Comparison of ENCODE assay signal across 19 cellular contexts in genomic region chr21:26368591-26368990, GRCh38.
"Had no signal": no experiment of that assay in that cellular context is flagged by ENCODE, and none has a peak within 500 bp of the region (broad histone marks: within the 10 kb centered on the region; RNA-seq: fewer than 3 reads in every experiment).

No MANE protein-coding gene starts in this region.

- H3K36me3 ChIP-seq: heart left ventricle, pancreas, prostate gland, right lobe of liver, thoracic aorta, transverse colon had no signal

- H3K27ac ChIP-seq: heart left ventricle, pancreas, prostate gland, right lobe of liver, thoracic aorta, transverse colon had no signal

- H3K27me3 Mint-ChIP-seq: dendritic cell treated with granulocyte-macrophage colony-stimulating factor and Interleukin-4, amounts not matched to agents 40 ng/mL and 50 ng/mL, for 4 days; natural killer cell treated with Interleukin-12 subunit alpha and Interleukin-12 subunit beta and Interleukin-15 and Interleukin-18, amount 100 ng/mL, for 72 hours; stimulated activated memory B cell treated with anti-CD40 and anti-IgM and Interleukin-4, amounts not matched to agents 10 μg/mL and 1 μg/mL and 100 μg/mL, for 72 hours; stimulated activated naive CD8-positive, alpha-beta T cell treated with anti-CD3 and anti-CD28 coated beads, Interleukin-15, Interleukin-2, amounts not matched to agents 100 ng/mL and 50 ng/mL, for 24 hours had no signal

- H3K36me3 Mint-ChIP-seq: mesothelial cell of epicardium; natural killer cell treated with Interleukin-12 subunit alpha and Interleukin-12 subunit beta and Interleukin-15 and Interleukin-18, amount 100 ng/mL, for 72 hours; stimulated activated memory B cell treated with anti-CD40 and anti-IgM and Interleukin-4, amounts not matched to agents 10 μg/mL and 1 μg/mL and 100 μg/mL, for 72 hours had no signal

- H3K4me3 Mint-ChIP-seq: dendritic cell treated with granulocyte-macrophage colony-stimulating factor and Interleukin-4, amounts not matched to agents 40 ng/mL and 50 ng/mL, for 4 days; endodermal cell; mesothelial cell of epicardium; natural killer cell treated with Interleukin-12 subunit alpha and Interleukin-12 subunit beta and Interleukin-15 and Interleukin-18, amount 100 ng/mL, for 72 hours; stimulated activated memory B cell treated with anti-CD40 and anti-IgM and Interleukin-4, amounts not matched to agents 10 μg/mL and 1 μg/mL and 100 μg/mL, for 72 hours; stimulated activated naive CD8-positive, alpha-beta T cell treated with anti-CD3 and anti-CD28 coated beads, Interleukin-15, Interleukin-2, amounts not matched to agents 100 ng/mL and 50 ng/mL, for 24 hours had no signal

- H3K4me3 ChIP-seq: heart left ventricle, pancreas, prostate gland, right lobe of liver, thoracic aorta, transverse colon had no signal

- H3K9me3 ChIP-seq: heart left ventricle, pancreas, prostate gland, right lobe of liver, thoracic aorta, transverse colon had no signal

- H3K27me3 ChIP-seq: heart left ventricle, pancreas, right lobe of liver, transverse colon had no signal

- H3K27ac Mint-ChIP-seq: dendritic cell treated with granulocyte-macrophage colony-stimulating factor and Interleukin-4, amounts not matched to agents 40 ng/mL and 50 ng/mL, for 4 days; endodermal cell; mesothelial cell of epicardium; natural killer cell treated with Interleukin-12 subunit alpha and Interleukin-12 subunit beta and Interleukin-15 and Interleukin-18, amount 100 ng/mL, for 72 hours; stimulated activated memory B cell treated with anti-CD40 and anti-IgM and Interleukin-4, amounts not matched to agents 10 μg/mL and 1 μg/mL and 100 μg/mL, for 72 hours; stimulated activated naive CD8-positive, alpha-beta T cell treated with anti-CD3 and anti-CD28 coated beads, Interleukin-15, Interleukin-2, amounts not matched to agents 100 ng/mL and 50 ng/mL, for 24 hours had no signal

- H3K4me1 ChIP-seq: heart left ventricle, pancreas, prostate gland, right lobe of liver, transverse colon had no signal

- ATAC-seq: heart left ventricle; natural killer cell treated with Interleukin-12 subunit alpha and Interleukin-12 subunit beta and Interleukin-15 and Interleukin-18, amount 100 ng/mL, for 72 hours; pancreas; right lobe of liver; stimulated activated memory B cell treated with anti-CD40 and anti-IgM and Interleukin-4, amounts not matched to agents 10 μg/mL and 1 μg/mL and 100 μg/mL, for 72 hours had no signal

- DNase-seq: endodermal cell; foreskin melanocyte; heart left ventricle; kidney glomerular epithelial cell; occipital lobe; pancreas; retina; right lobe of liver; stimulated activated CD4-positive, alpha-beta T cell treated with anti-CD3 and anti-CD28 coated beads, Interleukin-15, amount 100 ng/mL, for 24 hours; stimulated activated CD4-positive, alpha-beta T cell treated with anti-CD3 and anti-CD28 coated beads, Interleukin-1b, Interleukin-23, amount 100 ng/mL, for 48 hours; stimulated activated CD4-positive, alpha-beta T cell treated with anti-CD3 and anti-CD28 coated beads, Interleukin-4, amount 100 ng/mL, for 24 hours; transverse colon had no signal

- H3K4me1 Mint-ChIP-seq: mesothelial cell of epicardium; stimulated activated memory B cell treated with anti-CD40 and anti-IgM and Interleukin-4, amounts not matched to agents 10 μg/mL and 1 μg/mL and 100 μg/mL, for 72 hours had no signal

- H3K9me3 Mint-ChIP-seq: dendritic cell treated with granulocyte-macrophage colony-stimulating factor and Interleukin-4, amounts not matched to agents 40 ng/mL and 50 ng/mL, for 4 days; endodermal cell; stimulated activated naive CD8-positive, alpha-beta T cell treated with anti-CD3 and anti-CD28 coated beads, Interleukin-15, Interleukin-2, amounts not matched to agents 100 ng/mL and 50 ng/mL, for 24 hours had no signal
